In genomic region chr2:128526455-128526976, GRCh38 we compare ENCODE assay signal across 21 cellular contexts.
DNase-seq lines count a peak whose midpoint lies in the region; ATAC-seq, FAIRE-seq and TF ChIP-seq lines count a peak whose summit lies in the region.
"Had no signal": no experiment of that assay in that cellular context is flagged by ENCODE, and none has a peak within 500 bp of the region (broad histone marks: within the 10 kb centered on the region; RNA-seq: fewer than 3 reads in every experiment).

No MANE protein-coding gene starts in this region.

- H3K27ac Mint-ChIP-seq in neural progenitor cell = peak overlapping the region; percentile 78
- H3K27ac Mint-ChIP-seq in activated CD8-positive, alpha-beta T cell treated with anti-CD3 and anti-CD28 coated beads, Interleukin-2, amount 10 ng/mL, durations not matched to agents 7 days and 5 days = no peak overlapping the region
- H3K27ac Mint-ChIP-seq: CD8-positive, alpha-beta memory T cell had no signal

- POLR2A ChIA-PET in HepG2 (lab: Yijun Ruan, JAX) = no interaction called here
- POLR2A ChIA-PET in activated CD8-positive, alpha-beta T cell treated with anti-CD3 and anti-CD28 coated beads, Interleukin-2, amount 10 ng/mL, durations not matched to agents 7 days and 5 days (lab: Charles Lee) = no interaction called here

- H3K4me3 ChIP-seq in HepG2 (replicated peaks in 1 of 3; ENCODE audit: insufficient read depth in 1 of 3, low read depth in 2 of 3, low read length in 3 of 3) (no peak overlapping the region), right lobe of liver (no peak overlapping the region), epithelial cell of esophagus (ENCODE audit: low read length) (no peak overlapping the region), neural progenitor cell (no peak overlapping the region)
- H3K4me3 ChIP-seq: HAP-1, SJSA1 had no signal

- H3K36me3 Mint-ChIP-seq in neural progenitor cell = peaks cover 2% of the 10 kb centered on the region
- H3K36me3 Mint-ChIP-seq in activated CD8-positive, alpha-beta T cell treated with anti-CD3 and anti-CD28 coated beads, Interleukin-2, amount 10 ng/mL, durations not matched to agents 7 days and 5 days (ENCODE audit: low read depth) = no peaks in the 10 kb centered on the region
- H3K36me3 Mint-ChIP-seq: CD8-positive, alpha-beta memory T cell had no signal

- peaks cover 39% of the 10 kb centered on the region for H3K4me1 Mint-ChIP-seq in neural progenitor cell
- H3K4me1 Mint-ChIP-seq in activated CD8-positive, alpha-beta T cell treated with anti-CD3 and anti-CD28 coated beads, Interleukin-2, amount 10 ng/mL, durations not matched to agents 7 days and 5 days (ENCODE audit: low read depth) = no peaks in the 10 kb centered on the region

- no TSS peak for BruUV-seq in HepG2 (replicated peaks; lab: Mats Ljungman, UMichigan)

- TF ChIP-seq EP300 in HepG2 (IDR thresholded peaks at IDR 0.05; ENCODE audit: low read depth in 2 of 2, low read length in 2 of 2) (no peak), HepG2 (CRISPR knock-in tag; IDR thresholded peaks at IDR 0.05; ENCODE audit: borderline replicate concordance) (no peak)

- CTCF ChIA-PET in HepG2 (lab: Yijun Ruan, JAX; ENCODE audit: low intra/inter-chr PET ratio, low total read pairs) = no interaction called here
- CTCF ChIA-PET in activated CD8-positive, alpha-beta T cell treated with anti-CD3 and anti-CD28 coated beads, Interleukin-2, amount 10 ng/mL, durations not matched to agents 7 days and 5 days (lab: Charles Lee) = no interaction called here

- no peak overlapping the region for H3K4me3 Mint-ChIP-seq in neural progenitor cell
- H3K4me3 Mint-ChIP-seq in activated CD8-positive, alpha-beta T cell treated with anti-CD3 and anti-CD28 coated beads, Interleukin-2, amount 10 ng/mL, durations not matched to agents 7 days and 5 days = no peak overlapping the region
- H3K4me3 Mint-ChIP-seq: CD8-positive, alpha-beta memory T cell had no signal

- TF ChIP-seq RAD21 in HepG2 (CRISPR knock-in tag; IDR thresholded peaks at IDR 0.05) = no peak

- FAIRE-seq in HepG2 (lab: Jason Lieb, UNC) (no peak), GM12891 (lab: Jason Lieb, UNC) (no peak)

- no peak for TF ChIP-seq CTCF in HepG2 (CRISPR knock-in tag; IDR thresholded peaks at IDR 0.05)
- TF ChIP-seq CTCF in right lobe of liver (IDR thresholded peaks at IDR 0.05) = no peak
- TF ChIP-seq CTCF in epithelial cell of esophagus (IDR thresholded peaks at IDR 0.05; ENCODE audit: insufficient read depth, low read depth, low read length, missing control alignments) = no peak
- no peak for TF ChIP-seq CTCF in neural progenitor cell (IDR thresholded peaks at IDR 0.05)

- DNase-seq in HepG2 (ENCODE audit: low spot score) (no peak), right lobe of liver (no peak), epithelial cell of esophagus (ENCODE audit: low read depth) (peak; percentile 6), neural progenitor cell (ENCODE audit: low spot score) (no peak), GM12891 (ENCODE audit: insufficient read length, low spot score) (no peak)
- no peak for DNase-seq in activated CD8-positive, alpha-beta T cell treated with anti-CD3 and anti-CD28 coated beads, Interleukin-2, amount 10 ng/mL, durations not matched to agents 7 days and 5 days
- DNase-seq: 8988T; Calu3; CD8-positive, alpha-beta memory T cell; NCI-H1694; NCI-H2081; NCI-H2171; NCI-H345; NCI-H526 had no signal

- H2AFZ ChIP-seq in HepG2 (ENCODE audit: low read length) (no peak overlapping the region), neural progenitor cell (replicated peaks) (no peak overlapping the region)

- TF ChIP-seq POLR2A in HepG2 (IDR thresholded peaks at IDR 0.05; ENCODE audit: insufficient read depth in 1 of 2, low read depth in 2 of 2, low read length in 2 of 2) (no peak), right lobe of liver (IDR thresholded peaks at IDR 0.05) (no peak), GM18505 (IDR thresholded peaks at IDR 0.05; ENCODE audit: borderline replicate concordance, extremely low read depth, insufficient read depth, insufficient read length) (no peak), GM12891 (IDR thresholded peaks at IDR 0.05; ENCODE audit: low read depth, low read length) (no peak)

- H3K27me3 ChIP-seq in HepG2 (ENCODE audit: control insufficient read depth in 1 of 2, insufficient read depth in 2 of 2, low read length in 2 of 2) = peaks cover 5 to 45% of the 10 kb centered on the region in 2 experiments; a peak in 4 of 5 replicates
- no peaks in the 10 kb centered on the region for H3K27me3 ChIP-seq in right lobe of liver
- H3K27me3 ChIP-seq in neural progenitor cell = no peaks in the 10 kb centered on the region
- H3K27me3 ChIP-seq: SJSA1 had no signal

- no peaks in the 10 kb centered on the region for H3K9me3 ChIP-seq in HepG2 (ENCODE audit: low read length)
- no peaks in the 10 kb centered on the region for H3K9me3 ChIP-seq in right lobe of liver
- no peaks in the 10 kb centered on the region for H3K9me3 ChIP-seq in neural progenitor cell (ENCODE audit: low read depth)
- H3K9me3 ChIP-seq: HAP-1, SJSA1 had no signal

- peak; percentile 12; the same call in 1 of the 3 replicates for ATAC-seq in HepG2
- ATAC-seq in right lobe of liver = no peak
- no peak for ATAC-seq in activated CD8-positive, alpha-beta T cell treated with anti-CD3 and anti-CD28 coated beads, Interleukin-2, amount 10 ng/mL, durations not matched to agents 7 days and 5 days
- ATAC-seq in GM18505 (IDR thresholded peaks at IDR 0.05; ENCODE audit: unreplicated experiment) = no peak
- ATAC-seq: Right ventricle myocardium inferior had no signal

- H3F3A ChIP-seq in neural progenitor cell (ENCODE audit: low read depth) = no peaks in the 10 kb centered on the region

- H3K4me1 ChIP-seq in HepG2 (ENCODE audit: insufficient read depth, low read length) (no peaks in the 10 kb centered on the region), right lobe of liver (peaks cover 0 to 10% (median 0%) of the 10 kb centered on the region in 4 donors), neural progenitor cell (peaks cover 3% of the 10 kb centered on the region)
- H3K4me1 ChIP-seq: HAP-1 had no signal

- peaks cover 8% of the 10 kb centered on the region for H3K9me3 Mint-ChIP-seq in neural progenitor cell
- no peaks in the 10 kb centered on the region for H3K9me3 Mint-ChIP-seq in activated CD8-positive, alpha-beta T cell treated with anti-CD3 and anti-CD28 coated beads, Interleukin-2, amount 10 ng/mL, durations not matched to agents 7 days and 5 days (ENCODE audit: insufficient read depth)

- H3K79me2 ChIP-seq in HepG2 (ENCODE audit: insufficient read depth, low read length) = no peaks in the 10 kb centered on the region
- no peaks in the 10 kb centered on the region for H3K79me2 ChIP-seq in neural progenitor cell (ENCODE audit: low read depth)

- intact Hi-C loops in HepG2 (cut with micrococcal nuclease; ENCODE audit: unreplicated experiment) = loop anchor here (5.0 kb wide), 1 partner anchor 1294 kb away; no protein-coding TSS in a partner anchor
- intact Hi-C loops in right lobe of liver (cut with DNase I) = loop anchor here in 1 of 2 donors (10.0 kb wide), 1 partner anchor 202 kb away; no protein-coding TSS in a partner anchor

- no peak overlapping the region for H3K27ac ChIP-seq in HepG2 (ENCODE audit: extremely low read length, insufficient read depth, low read length)
- no peak overlapping the region for H3K27ac ChIP-seq in right lobe of liver
- H3K27ac ChIP-seq in neural progenitor cell = no peak overlapping the region
- H3K27ac ChIP-seq: C4-2B, HL-60, KMS-11, SJSA1 had no signal

- no peaks in the 10 kb centered on the region for H4K20me1 ChIP-seq in HepG2 (ENCODE audit: insufficient read depth, low read length)
- H4K20me1 ChIP-seq in neural progenitor cell (ENCODE audit: low read depth) = no peaks in the 10 kb centered on the region

- no peaks in the 10 kb centered on the region for H3K36me3 ChIP-seq in HepG2 (replicated peaks in 1 of 2; ENCODE audit: control insufficient read depth in 1 of 2, insufficient read depth in 2 of 2, low read length in 2 of 2)
- no peaks in the 10 kb centered on the region for H3K36me3 ChIP-seq in right lobe of liver
- no peaks in the 10 kb centered on the region for H3K36me3 ChIP-seq in neural progenitor cell
- H3K36me3 ChIP-seq: HAP-1, SJSA1 had no signal

- H3K9ac ChIP-seq in HepG2 (ENCODE audit: insufficient read depth, low read depth, low read length) (no peak overlapping the region), neural progenitor cell (no peak overlapping the region)
- H3K9ac ChIP-seq: KMS-11 had no signal

- 48% methylated on average over 14 of the region's 14 CpGs for WGBS in HepG2 (ENCODE audit: low lambda C conversion rate)
- 90% methylated on average over 12 of the region's 14 CpGs for WGBS in right lobe of liver (ENCODE audit: insufficient coverage, low coverage, low lambda C conversion rate, missing lambda C conversion rate)

- H3K4me2 ChIP-seq in HepG2 (ENCODE audit: low read depth, low read length) = no peak overlapping the region
- no peak overlapping the region for H3K4me2 ChIP-seq in neural progenitor cell
- H3K4me2 ChIP-seq: KMS-11 had no signal

- peaks cover 9% of the 10 kb centered on the region for H3K27me3 Mint-ChIP-seq in neural progenitor cell (ENCODE audit: insufficient read depth, low read depth)
- H3K27me3 Mint-ChIP-seq in activated CD8-positive, alpha-beta T cell treated with anti-CD3 and anti-CD28 coated beads, Interleukin-2, amount 10 ng/mL, durations not matched to agents 7 days and 5 days (ENCODE audit: low read depth) = no peaks in the 10 kb centered on the region

- in situ Hi-C loops in HepG2 (cut with HindIII; ENCODE audit: extremely low pct_ligation_motif_present, low pct_unique_long_range_greater_than_20kb) = no loop called here

TF ChIP-seq in HepG2, 621 proteins besides CTCF, POLR2A, EP300 and RAD21 (continues in another document):
- TF ChIP-seq HNRNPK (IDR thresholded peaks at IDR 0.05; ENCODE audit: low read depth, low read length, poor library complexity, severe bottlenecking) (no peak), ZSCAN29 (CRISPR knock-in tag; conservative IDR thresholded peaks at IDR 0.05) (no peak), ZNF775 (CRISPR knock-in tag; IDR thresholded peaks at IDR 0.05; ENCODE audit: borderline replicate concordance) (no peak), DR1 (CRISPR knock-in tag; IDR thresholded peaks at IDR 0.05) (no peak), ZNF564 (CRISPR knock-in tag; IDR thresholded peaks at IDR 0.05) (no peak), ZFYVE20 (CRISPR knock-in tag; IDR thresholded peaks at IDR 0.05; ENCODE audit: borderline replicate concordance, low read depth) (no peak)

TF ChIP-seq in GM12891, 5 proteins besides CTCF, POLR2A, EP300 and RAD21:
- TF ChIP-seq SPI1 (IDR thresholded peaks at IDR 0.05; ENCODE audit: low read depth, low read length) (no peak), POLR2AphosphoS5 (IDR thresholded peaks at IDR 0.05; ENCODE audit: low read depth, low read length) (no peak), PAX5 (IDR thresholded peaks at IDR 0.05; ENCODE audit: insufficient read depth, low read length, severe bottlenecking) (no peak), POU2F2 (IDR thresholded peaks at IDR 0.05; ENCODE audit: low read depth, low read length) (no peak), TAF1 (IDR thresholded peaks at IDR 0.05; ENCODE audit: low read depth, low read length) (no peak)
